ENCODE assay signal across 8 cellular contexts in genomic region chr11:120612363-120613263, GRCh38.
A peak's percentile ranks its signal among the peaks of the same experiment; 100 is the strongest.
DNase-seq lines count a peak whose midpoint lies in the region; ATAC-seq and TF ChIP-seq lines count a peak whose summit lies in the region.

No MANE protein-coding gene starts in this region.

- ATAC-seq in HG02852 (IDR thresholded peaks at IDR 0.05; ENCODE audit: unreplicated experiment): peak; percentile 90
- peak; percentile 83 for ATAC-seq in mucosa of descending colon

- TF ChIP-seq CTCF in mucosa of descending colon (IDR thresholded peaks at IDR 0.05): no peak

- peaks cover 5% of the 10 kb centered on the region for H3K4me1 ChIP-seq in mucosa of descending colon (ENCODE audit: low read depth)

- H3K9me3 ChIP-seq in mucosa of descending colon: no peaks in the 10 kb centered on the region

- H3K4me3 ChIP-seq in mucosa of descending colon: no peak overlapping the region

- intact Hi-C loops in mucosa of descending colon (cut with DNase I, micrococcal nuclease): no loop called here

- DNase-seq in DMS53 (lab: John Stamatoyannopoulos, UW) (peak; percentile 14), DMS53 treated with DMSO at 0.1 percent for 48 hours (lab: John Stamatoyannopoulos, UW; ENCODE audit: unreplicated experiment) (no peak), SW480 (ENCODE audit: low spot score) (peak; percentile 48), mucosa of descending colon (peak in 1 of 3 donors; percentile 49), NCI-H2081 (lab: John Stamatoyannopoulos, UW) (no peak), midbrain (lab: John Stamatoyannopoulos, UW) (no peak), NCI-H2081 treated with DMSO at 0.1 percent for 48 hours (lab: John Stamatoyannopoulos, UW) (no peak)

- H3K36me3 ChIP-seq in mucosa of descending colon (ENCODE audit: low read depth): no peaks in the 10 kb centered on the region

Comparison
In these comparisons a context has a peak if more than half of its experiments do, and no peak if none do; other contexts are left out.
1. DNase-seq: peak in DMS53 (single experiment) and SW480 (single experiment); none in DMS53 treated with DMSO at 0.1 percent for 48 hours (single experiment), NCI-H2081 (0 of 2), midbrain (single experiment) and NCI-H2081 treated with DMSO at 0.1 percent for 48 hours (single experiment).